Comparison of ENCODE assay signal across 1 cellular context in genomic region chr19:5698635-5699422, GRCh38.
TF ChIP-seq lines count a peak whose summit lies in the region.

No MANE protein-coding gene starts in this region.

TF ChIP-seq in endothelial cell of umbilical vein, 7 proteins besides CTCF, POLR2A, EP300 and RAD21:
- TF ChIP-seq MYC (IDR thresholded peaks at IDR 0.05; ENCODE audit: low read depth, low read length) (no peak), GATA2 (IDR thresholded peaks at IDR 0.05; ENCODE audit: insufficient read depth, insufficient read length, low read depth, low read length) (no peak), FOS (IDR thresholded peaks at IDR 0.05; ENCODE audit: borderline replicate concordance, insufficient read depth, low read length) (no peak), MAX (IDR thresholded peaks at IDR 0.05; ENCODE audit: insufficient read depth, insufficient read length) (no peak), POLR2AphosphoS5 (IDR thresholded peaks at IDR 0.05; ENCODE audit: insufficient read depth, low read depth, low read length) (no peak), EZH2 (IDR thresholded peaks at IDR 0.05; ENCODE audit: borderline replicate concordance, low read depth, low read length, severe bottlenecking) (no peak), JUN (IDR thresholded peaks at IDR 0.05; ENCODE audit: borderline replicate concordance, insufficient read depth, insufficient read length, low read depth) (no peak)
